Comparison of ENCODE assay signal across 19 cellular contexts in genomic region chr2:9879455-9880194, GRCh38.
"Had no signal": no experiment of that assay in that cellular context is flagged by ENCODE, and none has a peak within 500 bp of the region (broad histone marks: within the 10 kb centered on the region; RNA-seq: fewer than 3 reads in every experiment).

No MANE protein-coding gene starts in this region.

- H3K27me3 Mint-ChIP-seq: memory B cell, progenitor cell of endocrine pancreas, type B pancreatic cell had no signal

- ATAC-seq: left ventricle myocardium superior, lower lobe of right lung, natural killer cell, right lobe of liver had no signal

- H3K4me1 Mint-ChIP-seq: immature natural killer cell, memory B cell, natural killer cell, neural crest cell had no signal

- H3K27ac Mint-ChIP-seq: memory B cell, natural killer cell, progenitor cell of endocrine pancreas, type B pancreatic cell had no signal

- H3K9me3 Mint-ChIP-seq: immature natural killer cell, memory B cell, natural killer cell, neural crest cell, type B pancreatic cell had no signal

- H3K9me3 ChIP-seq: lower lobe of right lung, right lobe of liver, stomach, testis, tibial artery had no signal

- DNase-seq: dermis blood vessel endothelial cell; hypothalamus; immature natural killer cell; islet precursor cell; left ventricle myocardium superior; lower lobe of right lung; natural killer cell; right lobe of liver; small intestine; stimulated activated CD4-positive, alpha-beta T cell treated with anti-CD3 and anti-CD28 coated beads, Interleukin-15, amount 100 ng/mL, for 24 hours; stimulated activated CD4-positive, alpha-beta T cell treated with anti-CD3 and anti-CD28 coated beads, Interleukin-2, amount 100 ng/mL, for 48 hours; stimulated activated naive CD4-positive, alpha-beta T cell treated with Interleukin-2 at 50 U/mL for 16 hours; stomach; testis; tibial artery had no signal

- H3K4me3 Mint-ChIP-seq: immature natural killer cell, memory B cell, natural killer cell, neural crest cell, type B pancreatic cell had no signal
